9 cellular contexts compared by ENCODE assay signal in genomic region chr2:109218087-109218791, GRCh38.
DNase-seq lines count a peak whose midpoint lies in the region; ATAC-seq and TF ChIP-seq lines count a peak whose summit lies in the region.
"Had no signal": no experiment of that assay in that cellular context is flagged by ENCODE, and none has a peak within 500 bp of the region (broad histone marks: within the 10 kb centered on the region; RNA-seq: fewer than 3 reads in every experiment).

No MANE protein-coding gene starts in this region.

- H3K9me3 ChIP-seq in liver (ENCODE audit: control insufficient read depth in 4 of 4, low read length in 3 of 4), result no peaks in the 10 kb centered on the region

- no peak for TF ChIP-seq CTCF in liver (IDR thresholded peaks at IDR 0.05; ENCODE audit: low read depth, low read length, missing input control)

- ATAC-seq in GM21360 (IDR thresholded peaks at IDR 0.05; ENCODE audit: unreplicated experiment), result peak; percentile 36
- no peak for ATAC-seq in activated CD4-positive, CD25-positive, alpha-beta regulatory T cell treated with anti-CD3 and anti-CD28 coated beads, Interleukin-2, amount 50 U/mL, for 24 hours
- ATAC-seq in HG03469 (IDR thresholded peaks at IDR 0.05; ENCODE audit: unreplicated experiment), result no peak

- CTCF ChIA-PET in HEK293T (lab: Yijun Ruan, JAX), result no interaction called here

- peak; percentile 56 to 57 for TF ChIP-seq RAD21 in liver (IDR thresholded peaks at IDR 0.05)

- WGBS in liver, result 36% methylated on average over 6 of the region's 6 CpGs

- no peak for TF ChIP-seq POLR2A in erythroblast (IDR thresholded peaks at IDR 0.05; ENCODE audit: low read length)

- H3K27me3 ChIP-seq in liver (ENCODE audit: control insufficient read depth in 4 of 4, insufficient read depth in 4 of 4, low read length in 3 of 4), result no peaks in the 10 kb centered on the region

- peaks cover 0 to 16% (median 12%) of the 10 kb centered on the region in 4 donors for H3K4me1 ChIP-seq in liver (ENCODE audit: control insufficient read depth in 4 of 4, insufficient read depth in 4 of 4, low read length in 3 of 4)

- no peaks in the 10 kb centered on the region for H3K36me3 ChIP-seq in liver (ENCODE audit: control insufficient read depth in 4 of 4, insufficient read depth in 3 of 4, low read depth in 1 of 4, low read length in 3 of 4)

- H3K27ac ChIP-seq in liver (ENCODE audit: low read depth in 1 of 2, low read length in 2 of 2), result peak overlapping the region; percentile 48 to 52

- peak; percentile 73 for DNase-seq in DMS153 (lab: John Stamatoyannopoulos, UW)
- peak; percentile 91 for DNase-seq in RPMI7951 (ENCODE audit: low read depth)
- DNase-seq in HEK293T (ENCODE audit: extremely low spot score), result no peak
- DNase-seq in erythroblast (lab: John Stamatoyannopoulos, UW), result no peak
- DNase-seq: SIG-M5 had no signal

- no peak overlapping the region for H3K4me3 ChIP-seq in liver (ENCODE audit: low read depth in 1 of 3, low read length in 3 of 3)

- H3K9ac ChIP-seq in liver (ENCODE audit: low read depth in 1 of 2, low read length in 2 of 2), result no peak overlapping the region

- POLR2A ChIA-PET in HEK293T (lab: Yijun Ruan, JAX), result no interaction called here

TF ChIP-seq in liver, 16 proteins besides CTCF, POLR2A, EP300 and RAD21 (continues in another document):
- TF ChIP-seq MAX (IDR thresholded peaks at IDR 0.05) (peak; percentile 59), SP1 (IDR thresholded peaks at IDR 0.05) (peak; percentile 86), NR2F2 (IDR thresholded peaks at IDR 0.05) (no peak), RXRA (IDR thresholded peaks at IDR 0.05) (peak in 1 of 2 donors; percentile 84), EGR1 (IDR thresholded peaks at IDR 0.05; ENCODE audit: low read depth in 2 of 2) (no peak), JUND (IDR thresholded peaks at IDR 0.05) (peak; percentile 49 to 75), ZBTB33 (IDR thresholded peaks at IDR 0.05) (no peak), TAF1 (conservative IDR thresholded peaks at IDR 0.05) (no peak), FOXA1 (IDR thresholded peaks at IDR 0.05) (no peak), ATF3 (IDR thresholded peaks at IDR 0.05) (peak; percentile 78)
- TF ChIP-seq, protein P1, sequence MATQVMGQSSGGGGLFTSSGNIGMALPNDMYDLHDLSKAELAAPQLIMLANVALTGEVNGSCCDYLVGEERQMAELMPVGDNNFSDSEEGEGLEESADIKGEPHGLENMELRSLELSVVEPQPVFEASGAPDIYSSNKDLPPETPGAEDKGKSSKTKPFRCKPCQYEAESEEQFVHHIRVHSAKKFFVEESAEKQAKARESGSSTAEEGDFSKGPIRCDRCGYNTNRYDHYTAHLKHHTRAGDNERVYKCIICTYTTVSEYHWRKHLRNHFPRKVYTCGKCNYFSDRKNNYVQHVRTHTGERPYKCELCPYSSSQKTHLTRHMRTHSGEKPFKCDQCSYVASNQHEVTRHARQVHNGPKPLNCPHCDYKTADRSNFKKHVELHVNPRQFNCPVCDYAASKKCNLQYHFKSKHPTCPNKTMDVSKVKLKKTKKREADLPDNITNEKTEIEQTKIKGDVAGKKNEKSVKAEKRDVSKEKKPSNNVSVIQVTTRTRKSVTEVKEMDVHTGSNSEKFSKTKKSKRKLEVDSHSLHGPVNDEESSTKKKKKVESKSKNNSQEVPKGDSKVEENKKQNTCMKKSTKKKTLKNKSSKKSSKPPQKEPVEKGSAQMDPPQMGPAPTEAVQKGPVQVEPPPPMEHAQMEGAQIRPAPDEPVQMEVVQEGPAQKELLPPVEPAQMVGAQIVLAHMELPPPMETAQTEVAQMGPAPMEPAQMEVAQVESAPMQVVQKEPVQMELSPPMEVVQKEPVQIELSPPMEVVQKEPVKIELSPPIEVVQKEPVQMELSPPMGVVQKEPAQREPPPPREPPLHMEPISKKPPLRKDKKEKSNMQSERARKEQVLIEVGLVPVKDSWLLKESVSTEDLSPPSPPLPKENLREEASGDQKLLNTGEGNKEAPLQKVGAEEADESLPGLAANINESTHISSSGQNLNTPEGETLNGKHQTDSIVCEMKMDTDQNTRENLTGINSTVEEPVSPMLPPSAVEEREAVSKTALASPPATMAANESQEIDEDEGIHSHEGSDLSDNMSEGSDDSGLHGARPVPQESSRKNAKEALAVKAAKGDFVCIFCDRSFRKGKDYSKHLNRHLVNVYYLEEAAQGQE (IDR thresholded peaks at IDR 0.05), result peak; percentile 52

TF ChIP-seq in HEK293T, 16 proteins besides CTCF, POLR2A, EP300 and RAD21:
- TF ChIP-seq FOXM1 (IDR thresholded peaks at IDR 0.05; ENCODE audit: borderline replicate concordance) (no peak), SP1 (IDR thresholded peaks at IDR 0.05) (no peak), FOXA1 (IDR thresholded peaks at IDR 0.05) (no peak), ELF4 (IDR thresholded peaks at IDR 0.05) (no peak), FOXK2 (IDR thresholded peaks at IDR 0.05) (no peak), NFRKB (IDR thresholded peaks at IDR 0.05) (no peak), SUZ12 (IDR thresholded peaks at IDR 0.05) (no peak), ZNF384 (IDR thresholded peaks at IDR 0.05) (no peak), TARDBP (IDR thresholded peaks at IDR 0.05) (no peak), CTBP1 (IDR thresholded peaks at IDR 0.05; ENCODE audit: borderline replicate concordance) (no peak), BHLHE40 (IDR thresholded peaks at IDR 0.05; ENCODE audit: borderline replicate concordance) (no peak), HDGF (IDR thresholded peaks at IDR 0.05; ENCODE audit: borderline replicate concordance) (no peak), LEF1 (IDR thresholded peaks at IDR 0.05; ENCODE audit: borderline replicate concordance) (no peak), ARNT (IDR thresholded peaks at IDR 0.05) (no peak), PKNOX1 (IDR thresholded peaks at IDR 0.05) (no peak), L3MBTL2 (conservative IDR thresholded peaks at IDR 0.05) (no peak)

Comparison
In these comparisons a context has a peak if more than half of its experiments do, and no peak if none do; other contexts are left out.
1. DNase-seq: peak in DMS153 (single experiment) and RPMI7951 (single experiment); none in HEK293T (single experiment) and erythroblast (0 of 2).